9 cellular contexts compared by ENCODE assay signal in genomic region chr16:661184-661821, GRCh38. TPM values are rescaled to one million over a fixed set of nuclear protein-coding genes. Genes with fewer than 3 reads are reported as not detected.
DNase-seq lines count a peak whose midpoint lies in the region; ATAC-seq, FAIRE-seq and TF ChIP-seq lines count a peak whose summit lies in the region.
"Had no signal": no experiment of that assay in that cellular context is flagged by ENCODE, and none has a peak within 500 bp of the region (broad histone marks: within the 10 kb centered on the region; RNA-seq: fewer than 3 reads in every experiment).

No MANE protein-coding gene starts in this region.

- no peak for FAIRE-seq in HepG2 (lab: Jason Lieb, UNC)

- H3K4me3 ChIP-seq in liver (ENCODE audit: low read depth in 1 of 3, low read length in 3 of 3) (peak overlapping the region in 1 of 3 donors; percentile 19), HepG2 (replicated peaks in 1 of 3; ENCODE audit: insufficient read depth in 1 of 3, low read depth in 2 of 3, low read length in 3 of 3) (no peak overlapping the region), upper lobe of right lung (no peak overlapping the region)
- H3K4me3 ChIP-seq: MG63 had no signal

- H3K9ac ChIP-seq in liver (ENCODE audit: low read depth in 1 of 2, low read length in 2 of 2) (no peak overlapping the region), HepG2 (ENCODE audit: insufficient read depth, low read depth, low read length) (no peak overlapping the region)

- TF ChIP-seq CTCF in liver (IDR thresholded peaks at IDR 0.05; ENCODE audit: low read depth, low read length, missing input control) (no peak), HepG2 (CRISPR knock-in tag; IDR thresholded peaks at IDR 0.05) (no peak), VCaP (conservative IDR thresholded peaks at IDR 0.05) (no peak), upper lobe of right lung (IDR thresholded peaks at IDR 0.05) (no peak)

- POLR2A ChIA-PET in HepG2 (lab: Yijun Ruan, JAX) = no interaction called here

- BruUV-seq in HepG2 (replicated peaks; lab: Mats Ljungman, UMichigan) = no TSS peak

- no peaks in the 10 kb centered on the region for H3K79me2 ChIP-seq in HepG2 (ENCODE audit: insufficient read depth, low read length)

- peak overlapping the region; percentile 50 to 52 for H3K27ac ChIP-seq in liver (ENCODE audit: low read depth in 1 of 2, low read length in 2 of 2)
- no peak overlapping the region for H3K27ac ChIP-seq in HepG2 (ENCODE audit: extremely low read length, insufficient read depth, low read length)
- peak overlapping the region; percentile 81 for H3K27ac ChIP-seq in VCaP
- peak overlapping the region; percentile 68 for H3K27ac ChIP-seq in upper lobe of right lung

- TF ChIP-seq RAD21 in liver (IDR thresholded peaks at IDR 0.05) (no peak), HepG2 (CRISPR knock-in tag; IDR thresholded peaks at IDR 0.05) (no peak)

- in situ Hi-C loops in HepG2 (cut with HindIII; ENCODE audit: extremely low pct_ligation_motif_present, low pct_unique_long_range_greater_than_20kb) = no loop called here

- intact Hi-C loops in HepG2 (cut with micrococcal nuclease; ENCODE audit: unreplicated experiment) = no loop called here
- intact Hi-C loops in upper lobe of right lung (cut with DNase I) = no loop called here

- CTCF ChIA-PET in HepG2 (lab: Yijun Ruan, JAX; ENCODE audit: low intra/inter-chr PET ratio, low total read pairs) = no interaction called here

- WGBS in liver = 44% methylated on average over 35 of the region's 35 CpGs
- 98% methylated on average over 32 of the region's 35 CpGs for WGBS in HepG2 (ENCODE audit: low lambda C conversion rate)

- H4K20me1 ChIP-seq in HepG2 (ENCODE audit: insufficient read depth, low read length) = no peaks in the 10 kb centered on the region

- no peak for ATAC-seq in HepG2
- peak; percentile 52 for ATAC-seq in left lobe of liver
- no peak for ATAC-seq in upper lobe of right lung
- ATAC-seq in GM21423 (IDR thresholded peaks at IDR 0.05; ENCODE audit: unreplicated experiment) = no peak

- no peaks in the 10 kb centered on the region for H3K27me3 ChIP-seq in liver (ENCODE audit: control insufficient read depth in 4 of 4, insufficient read depth in 4 of 4, low read length in 3 of 4)
- H3K27me3 ChIP-seq in HepG2 (ENCODE audit: control insufficient read depth in 1 of 2, insufficient read depth in 2 of 2, low read length in 2 of 2) = no peaks in the 10 kb centered on the region
- no peaks in the 10 kb centered on the region for H3K27me3 ChIP-seq in upper lobe of right lung
- H3K27me3 ChIP-seq: MG63 had no signal

- TF ChIP-seq POLR2A in HepG2 (IDR thresholded peaks at IDR 0.05; ENCODE audit: insufficient read depth in 1 of 2, low read depth in 2 of 2, low read length in 2 of 2) = no peak

- DNase-seq in HepG2 (ENCODE audit: low spot score) (no peak), left lobe of liver (ENCODE audit: low spot score) (no peak), upper lobe of right lung (no peak), pons (ENCODE audit: low spot score) (no peak), kidney glomerular epithelial cell (lab: John Stamatoyannopoulos, UW) (no peak)
- DNase-seq: MG63 had no signal

- TF ChIP-seq EP300 in HepG2 (IDR thresholded peaks at IDR 0.05; ENCODE audit: low read depth in 2 of 2, low read length in 2 of 2) (no peak), HepG2 (CRISPR knock-in tag; IDR thresholded peaks at IDR 0.05; ENCODE audit: borderline replicate concordance) (no peak)

- H3K4me1 ChIP-seq in liver (ENCODE audit: control insufficient read depth in 4 of 4, insufficient read depth in 4 of 4, low read length in 3 of 4) (peaks cover 10 to 22% (median 15%) of the 10 kb centered on the region in 4 donors), HepG2 (ENCODE audit: insufficient read depth, low read length) (no peaks in the 10 kb centered on the region), upper lobe of right lung (peaks cover 3% of the 10 kb centered on the region)

- H2AFZ ChIP-seq in HepG2 (ENCODE audit: low read length) = no peak overlapping the region

- H3K9me3 ChIP-seq in liver (ENCODE audit: control insufficient read depth in 4 of 4, low read length in 3 of 4) = no peaks in the 10 kb centered on the region
- no peaks in the 10 kb centered on the region for H3K9me3 ChIP-seq in HepG2 (ENCODE audit: low read length)
- H3K9me3 ChIP-seq in upper lobe of right lung = no peaks in the 10 kb centered on the region
- H3K9me3 ChIP-seq: MG63 had no signal

- no peak overlapping the region for H3K4me2 ChIP-seq in HepG2 (ENCODE audit: low read depth, low read length)

- H3K36me3 ChIP-seq in liver (ENCODE audit: control insufficient read depth in 4 of 4, insufficient read depth in 3 of 4, low read depth in 1 of 4, low read length in 3 of 4) (peaks cover 0 to 2% (median 0%) of the 10 kb centered on the region in 4 donors), HepG2 (replicated peaks in 1 of 2; ENCODE audit: control insufficient read depth in 1 of 2, insufficient read depth in 2 of 2, low read length in 2 of 2) (no peaks in the 10 kb centered on the region; a peak in 1 of 5 replicates), upper lobe of right lung (no peaks in the 10 kb centered on the region)

RNA-seq across cellular contexts. Expression of gene RHOT2, which starts 6.6 kb away (rescaled TPM):
- 10 to 100 TPM; 20.8 to 31.0 TPM for total RNA-seq in liver
- 10 to 100 TPM; 37.5 to 37.9 TPM for polyA plus RNA-seq in liver
- total RNA-seq in HepG2 (2016; rRNA removed; fragmentation: Illumina TruSeq; extraction: Trizol) = 34.1 and 63.6 TPM in 2 replicates
- total RNA-seq in HepG2 (2016; cell fraction: cytosol; rRNA removed; fragmentation: Illumina TruSeq; extraction: Trizol; ENCODE audit: low read depth) = 17.1 and 18.2 TPM in 2 replicates
- total RNA-seq in HepG2 (2016; cell fraction: insoluble cytoplasmic fraction; rRNA removed; fragmentation: Illumina TruSeq; extraction: Trizol) = 29.4 and 68.9 TPM in 2 replicates
- 23.2 and 28.4 TPM in 2 replicates for total RNA-seq in HepG2 (2016; cell fraction: membrane; rRNA removed; fragmentation: Illumina TruSeq; extraction: Trizol)
- total RNA-seq in HepG2 (2016; cell fraction: nucleus; rRNA removed; fragmentation: Illumina TruSeq; extraction: Trizol) = 78.3 and 79.1 TPM in 2 replicates
- 76.9 and 104 TPM in 2 replicates for polyA plus RNA-seq in HepG2 (2011; rRNA removed)
- polyA plus RNA-seq in HepG2 (2011; cell fraction: cytosol; rRNA removed) = 24.1 and 52.3 TPM in 2 replicates
- polyA plus RNA-seq in HepG2 (2011; cell fraction: nucleus; rRNA removed) = 959 and 1,318 TPM in 2 replicates
- 36.6 and 59.1 TPM in 2 replicates for polyA plus RNA-seq in HepG2 (2012)
- polyA plus RNA-seq in HepG2 (2016; cell fraction: cytosol; fragmentation: Illumina TruSeq; extraction: Trizol; ENCODE audit: low read depth) = 14.1 and 16.7 TPM in 2 replicates
- 34.3 and 41.8 TPM in 2 replicates for polyA plus RNA-seq in HepG2 (2016; cell fraction: insoluble cytoplasmic fraction; fragmentation: Illumina TruSeq; extraction: Trizol; ENCODE audit: low read depth)
- 19.1 and 22.6 TPM in 2 replicates for polyA plus RNA-seq in HepG2 (2016; cell fraction: membrane; fragmentation: Illumina TruSeq; extraction: Trizol; ENCODE audit: low read depth)
- polyA plus RNA-seq in HepG2 (2016; cell fraction: nucleus; fragmentation: Illumina TruSeq; extraction: Trizol; ENCODE audit: insufficient read depth, low read depth) = 215 and 253 TPM in 2 replicates
- polyA minus RNA-seq in HepG2 (2011; rRNA and poly(A)+ RNA removed; ENCODE audit: low replicate concordance) = 36.6 and 76.1 TPM in 2 replicates
- 23.0 and 32.0 TPM in 2 replicates for polyA minus RNA-seq in HepG2 (2011; cell fraction: cytosol; rRNA and poly(A)+ RNA removed)
- polyA minus RNA-seq in HepG2 (2011; cell fraction: nucleus; rRNA and poly(A)+ RNA removed) = 71.6 and 76.3 TPM in 2 replicates
- 57.9 TPM for total RNA-seq in left lobe of liver
- total RNA-seq in upper lobe of right lung = 92.5 TPM

RNA-seq across cellular contexts. Expression of gene WDR90, which starts 12.1 kb away (rescaled TPM):
- total RNA-seq in liver (10 to 100 TPM in 1 of 2 donors, 1 to 10 TPM in 1; 10.0 to 13.4 TPM), HepG2 (2016; rRNA removed; fragmentation: Illumina TruSeq; extraction: Trizol) (10.2 and 28.9 TPM in 2 replicates), left lobe of liver (17.2 TPM), upper lobe of right lung (23.2 TPM)
- polyA plus RNA-seq in liver (1 to 10 TPM; 4.7 to 5.9 TPM), HepG2 (2011; rRNA removed) (11.1 and 14.9 TPM in 2 replicates)
- total RNA-seq in HepG2 (2016; cell fraction: cytosol; rRNA removed; fragmentation: Illumina TruSeq; extraction: Trizol; ENCODE audit: low read depth) = 8.3 and 8.4 TPM in 2 replicates
- total RNA-seq in HepG2 (2016; cell fraction: insoluble cytoplasmic fraction; rRNA removed; fragmentation: Illumina TruSeq; extraction: Trizol) = 10.2 and 31.3 TPM in 2 replicates
- 9.7 and 10.7 TPM in 2 replicates for total RNA-seq in HepG2 (2016; cell fraction: membrane; rRNA removed; fragmentation: Illumina TruSeq; extraction: Trizol)
- total RNA-seq in HepG2 (2016; cell fraction: nucleus; rRNA removed; fragmentation: Illumina TruSeq; extraction: Trizol) = 40.6 and 49.4 TPM in 2 replicates
- 3.4 and 7.3 TPM in 2 replicates for polyA plus RNA-seq in HepG2 (2011; cell fraction: cytosol; rRNA removed)
- 165 and 272 TPM in 2 replicates for polyA plus RNA-seq in HepG2 (2011; cell fraction: nucleus; rRNA removed)
- polyA plus RNA-seq in HepG2 (2012) = 8.4 and 11.0 TPM in 2 replicates
- 2.6 and 2.7 TPM in 2 replicates for polyA plus RNA-seq in HepG2 (2016; cell fraction: cytosol; fragmentation: Illumina TruSeq; extraction: Trizol; ENCODE audit: low read depth)
- 9.7 and 12.6 TPM in 2 replicates for polyA plus RNA-seq in HepG2 (2016; cell fraction: insoluble cytoplasmic fraction; fragmentation: Illumina TruSeq; extraction: Trizol; ENCODE audit: low read depth)
- 5.3 TPM in 2 replicates for polyA plus RNA-seq in HepG2 (2016; cell fraction: membrane; fragmentation: Illumina TruSeq; extraction: Trizol; ENCODE audit: low read depth)
- 127 and 129 TPM in 2 replicates for polyA plus RNA-seq in HepG2 (2016; cell fraction: nucleus; fragmentation: Illumina TruSeq; extraction: Trizol; ENCODE audit: insufficient read depth, low read depth)
- 12.2 and 29.3 TPM in 2 replicates for polyA minus RNA-seq in HepG2 (2011; rRNA and poly(A)+ RNA removed; ENCODE audit: low replicate concordance)
- polyA minus RNA-seq in HepG2 (2011; cell fraction: cytosol; rRNA and poly(A)+ RNA removed) = 3.2 and 14.2 TPM in 2 replicates
- 15.8 and 22.4 TPM in 2 replicates for polyA minus RNA-seq in HepG2 (2011; cell fraction: nucleus; rRNA and poly(A)+ RNA removed)

RNA-seq across cellular contexts. Expression of gene RHBDL1, which starts 14.2 kb away (rescaled TPM):
- under 1 TPM; 0.67 to 0.84 TPM for total RNA-seq in liver
- polyA plus RNA-seq in liver = under 1 TPM; 0.35 to 0.74 TPM
- 0.87 and 1.8 TPM in 2 replicates for total RNA-seq in HepG2 (2016; rRNA removed; fragmentation: Illumina TruSeq; extraction: Trizol)
- 0.79 and 0.81 TPM in 2 replicates for total RNA-seq in HepG2 (2016; cell fraction: cytosol; rRNA removed; fragmentation: Illumina TruSeq; extraction: Trizol; ENCODE audit: low read depth)
- 0.74 and 2.3 TPM in 2 replicates for total RNA-seq in HepG2 (2016; cell fraction: insoluble cytoplasmic fraction; rRNA removed; fragmentation: Illumina TruSeq; extraction: Trizol)
- total RNA-seq in HepG2 (2016; cell fraction: membrane; rRNA removed; fragmentation: Illumina TruSeq; extraction: Trizol) = 0.45 and 1.1 TPM in 2 replicates
- 2.0 and 3.2 TPM in 2 replicates for total RNA-seq in HepG2 (2016; cell fraction: nucleus; rRNA removed; fragmentation: Illumina TruSeq; extraction: Trizol)
- 3.8 and 5.3 TPM in 2 replicates for polyA plus RNA-seq in HepG2 (2011; rRNA removed)
- polyA plus RNA-seq in HepG2 (2011; cell fraction: cytosol; rRNA removed) = 1.8 and 3.5 TPM in 2 replicates
- 77.4 and 90.6 TPM in 2 replicates for polyA plus RNA-seq in HepG2 (2011; cell fraction: nucleus; rRNA removed)
- polyA plus RNA-seq in HepG2 (2012) = 1.8 and 3.6 TPM in 2 replicates
- polyA plus RNA-seq in HepG2 (2016; cell fraction: cytosol; fragmentation: Illumina TruSeq; extraction: Trizol; ENCODE audit: low read depth) = 0.59 and 0.78 TPM in 2 replicates
- 0.68 and 0.70 TPM in 2 replicates for polyA plus RNA-seq in HepG2 (2016; cell fraction: insoluble cytoplasmic fraction; fragmentation: Illumina TruSeq; extraction: Trizol; ENCODE audit: low read depth)
- polyA plus RNA-seq in HepG2 (2016; cell fraction: membrane; fragmentation: Illumina TruSeq; extraction: Trizol; ENCODE audit: low read depth) = 0.38 and 0.56 TPM in 2 replicates
- 6.7 and 9.7 TPM in 2 replicates for polyA plus RNA-seq in HepG2 (2016; cell fraction: nucleus; fragmentation: Illumina TruSeq; extraction: Trizol; ENCODE audit: insufficient read depth, low read depth)
- 1.4 and 3.1 TPM in 2 replicates for polyA minus RNA-seq in HepG2 (2011; rRNA and poly(A)+ RNA removed; ENCODE audit: low replicate concordance)
- polyA minus RNA-seq in HepG2 (2011; cell fraction: cytosol; rRNA and poly(A)+ RNA removed) = 0.70 and 0.99 TPM in 2 replicates
- 3.9 and 4.6 TPM in 2 replicates for polyA minus RNA-seq in HepG2 (2011; cell fraction: nucleus; rRNA and poly(A)+ RNA removed)
- total RNA-seq in left lobe of liver = 1.1 TPM
- 2.0 TPM for total RNA-seq in upper lobe of right lung

RNA-seq across cellular contexts. Expression of gene STUB1, which starts 18.9 kb away (rescaled TPM):
- total RNA-seq in liver (10 to 100 TPM; 32.4 to 38.2 TPM), HepG2 (2016; rRNA removed; fragmentation: Illumina TruSeq; extraction: Trizol) (78.2 and 79.9 TPM in 2 replicates), left lobe of liver (56.2 TPM), upper lobe of right lung (98.9 TPM)
- polyA plus RNA-seq in liver (10 to 100 TPM; 62.2 to 74.4 TPM), HepG2 (2011; rRNA removed) (52.9 and 59.6 TPM in 2 replicates)
- 125 and 168 TPM in 2 replicates for total RNA-seq in HepG2 (2016; cell fraction: cytosol; rRNA removed; fragmentation: Illumina TruSeq; extraction: Trizol; ENCODE audit: low read depth)
- total RNA-seq in HepG2 (2016; cell fraction: insoluble cytoplasmic fraction; rRNA removed; fragmentation: Illumina TruSeq; extraction: Trizol) = 64.5 and 82.1 TPM in 2 replicates
- 131 and 166 TPM in 2 replicates for total RNA-seq in HepG2 (2016; cell fraction: membrane; rRNA removed; fragmentation: Illumina TruSeq; extraction: Trizol)
- total RNA-seq in HepG2 (2016; cell fraction: nucleus; rRNA removed; fragmentation: Illumina TruSeq; extraction: Trizol) = 43.4 and 46.1 TPM in 2 replicates
- polyA plus RNA-seq in HepG2 (2011; cell fraction: cytosol; rRNA removed) = 46.6 and 58.6 TPM in 2 replicates
- polyA plus RNA-seq in HepG2 (2011; cell fraction: nucleus; rRNA removed) = 79.7 and 81.3 TPM in 2 replicates
- polyA plus RNA-seq in HepG2 (2012) = 27.7 and 37.3 TPM in 2 replicates
- 114 and 130 TPM in 2 replicates for polyA plus RNA-seq in HepG2 (2016; cell fraction: cytosol; fragmentation: Illumina TruSeq; extraction: Trizol; ENCODE audit: low read depth)
- polyA plus RNA-seq in HepG2 (2016; cell fraction: insoluble cytoplasmic fraction; fragmentation: Illumina TruSeq; extraction: Trizol; ENCODE audit: low read depth) = 75.6 and 85.1 TPM in 2 replicates
- 124 and 138 TPM in 2 replicates for polyA plus RNA-seq in HepG2 (2016; cell fraction: membrane; fragmentation: Illumina TruSeq; extraction: Trizol; ENCODE audit: low read depth)
- polyA plus RNA-seq in HepG2 (2016; cell fraction: nucleus; fragmentation: Illumina TruSeq; extraction: Trizol; ENCODE audit: insufficient read depth, low read depth) = 73.2 and 92.9 TPM in 2 replicates
- polyA minus RNA-seq in HepG2 (2011; rRNA and poly(A)+ RNA removed; ENCODE audit: low replicate concordance) = 32.3 and 38.9 TPM in 2 replicates
- 6.7 and 10.7 TPM in 2 replicates for polyA minus RNA-seq in HepG2 (2011; cell fraction: cytosol; rRNA and poly(A)+ RNA removed)
- 18.6 and 20.1 TPM in 2 replicates for polyA minus RNA-seq in HepG2 (2011; cell fraction: nucleus; rRNA and poly(A)+ RNA removed)

RNA-seq across cellular contexts. Expression of gene MCRIP2, which starts 19.7 kb away (rescaled TPM):
- total RNA-seq in liver (10 to 100 TPM; 16.3 to 45.5 TPM), HepG2 (2016; rRNA removed; fragmentation: Illumina TruSeq; extraction: Trizol) (54.6 and 76.7 TPM in 2 replicates), left lobe of liver (101 TPM), upper lobe of right lung (57.9 TPM)
- polyA plus RNA-seq in liver (10 to 100 TPM; 77.4 to 97.3 TPM), HepG2 (2011; rRNA removed) (39.6 and 50.7 TPM in 2 replicates)
- 213 and 245 TPM in 2 replicates for total RNA-seq in HepG2 (2016; cell fraction: cytosol; rRNA removed; fragmentation: Illumina TruSeq; extraction: Trizol; ENCODE audit: low read depth)
- total RNA-seq in HepG2 (2016; cell fraction: insoluble cytoplasmic fraction; rRNA removed; fragmentation: Illumina TruSeq; extraction: Trizol) = 53.9 and 78.9 TPM in 2 replicates
- total RNA-seq in HepG2 (2016; cell fraction: membrane; rRNA removed; fragmentation: Illumina TruSeq; extraction: Trizol) = 142 and 185 TPM in 2 replicates
- total RNA-seq in HepG2 (2016; cell fraction: nucleus; rRNA removed; fragmentation: Illumina TruSeq; extraction: Trizol) = 43.6 and 55.4 TPM in 2 replicates
- polyA plus RNA-seq in HepG2 (2011; cell fraction: cytosol; rRNA removed) = 28.2 and 61.1 TPM in 2 replicates
- polyA plus RNA-seq in HepG2 (2011; cell fraction: nucleus; rRNA removed) = 96.2 and 105 TPM in 2 replicates
- 16.1 and 33.3 TPM in 2 replicates for polyA plus RNA-seq in HepG2 (2012)
- polyA plus RNA-seq in HepG2 (2016; cell fraction: cytosol; fragmentation: Illumina TruSeq; extraction: Trizol; ENCODE audit: low read depth) = 190 and 204 TPM in 2 replicates
- polyA plus RNA-seq in HepG2 (2016; cell fraction: insoluble cytoplasmic fraction; fragmentation: Illumina TruSeq; extraction: Trizol; ENCODE audit: low read depth) = 37.1 and 43.7 TPM in 2 replicates
- 110 and 119 TPM in 2 replicates for polyA plus RNA-seq in HepG2 (2016; cell fraction: membrane; fragmentation: Illumina TruSeq; extraction: Trizol; ENCODE audit: low read depth)
- 85.1 and 93.5 TPM in 2 replicates for polyA plus RNA-seq in HepG2 (2016; cell fraction: nucleus; fragmentation: Illumina TruSeq; extraction: Trizol; ENCODE audit: insufficient read depth, low read depth)
- 21.1 and 22.3 TPM in 2 replicates for polyA minus RNA-seq in HepG2 (2011; rRNA and poly(A)+ RNA removed; ENCODE audit: low replicate concordance)
- 13.8 and 16.0 TPM in 2 replicates for polyA minus RNA-seq in HepG2 (2011; cell fraction: cytosol; rRNA and poly(A)+ RNA removed)
- 14.9 and 18.2 TPM in 2 replicates for polyA minus RNA-seq in HepG2 (2011; cell fraction: nucleus; rRNA and poly(A)+ RNA removed)
